ENCODE assay signal across 21 cellular contexts in genomic region chr20:46246527-46246926, GRCh38.
DNase-seq lines count a peak whose midpoint lies in the region; ATAC-seq and TF ChIP-seq lines count a peak whose summit lies in the region.
"Had no signal": no experiment of that assay in that cellular context is flagged by ENCODE, and none has a peak within 500 bp of the region (broad histone marks: within the 10 kb centered on the region; RNA-seq: fewer than 3 reads in every experiment).

No MANE protein-coding gene starts in this region.

- H3K36me3 ChIP-seq in MM.1S (replicated peaks; ENCODE audit: insufficient read depth, low read length): no peaks in the 10 kb centered on the region

- no peaks in the 10 kb centered on the region for H3K79me2 ChIP-seq in MM.1S (ENCODE audit: low read length)

- no peaks in the 10 kb centered on the region for H3K4me1 ChIP-seq in MM.1S (ENCODE audit: low read length)

- no peaks in the 10 kb centered on the region for H3K9me2 ChIP-seq in MM.1S (replicated peaks; ENCODE audit: insufficient read depth, low read length)

- no peak overlapping the region for H3K4me2 ChIP-seq in MM.1S (ENCODE audit: low read depth, low read length)

- H3K9me3 Mint-ChIP-seq in immature natural killer cell: peaks cover 0 to 3% (median 0%) of the 10 kb centered on the region in 6 donors
- H3K9me3 Mint-ChIP-seq: activated naive CD4-positive, alpha-beta T cell treated with anti-CD3 and anti-CD28 coated beads, Interleukin-2, amount 50 U/mL, for 24 hours; endodermal cell; mesothelial cell of epicardium; natural killer cell treated with Interleukin-12 subunit alpha and Interleukin-12 subunit beta and Interleukin-15 and Interleukin-18, amount 100 ng/mL, for 72 hours had no signal

- no peaks in the 10 kb centered on the region for H3F3A ChIP-seq in MM.1S (ENCODE audit: insufficient read depth, low read length)

- H2AFZ ChIP-seq in MM.1S (ENCODE audit: low read length): no peak overlapping the region

- no peak for ATAC-seq in Right ventricle myocardium inferior
- ATAC-seq: K562; left lobe of liver; natural killer cell treated with Interleukin-12 subunit alpha and Interleukin-12 subunit beta and Interleukin-15 and Interleukin-18, amount 100 ng/mL, for 72 hours had no signal

- H3K27ac ChIP-seq in MM.1S (ENCODE audit: low read length): no peak overlapping the region
- H3K27ac ChIP-seq: C4-2B, HL-60, SK-N-MC had no signal

- DNase-seq in NCI-H748 (lab: John Stamatoyannopoulos, UW; ENCODE audit: unreplicated experiment) (peak; percentile 65), NCI-H748 treated with DMSO at 0.1 percent for 48 hours (lab: John Stamatoyannopoulos, UW) (no peak), DMS79 (lab: John Stamatoyannopoulos, UW) (peak; percentile 68), NCI-H2107 treated with DMSO at 0.1 percent for 48 hours (lab: John Stamatoyannopoulos, UW; ENCODE audit: unreplicated experiment) (peak; percentile 87), immature natural killer cell (peak; percentile 2 to 22 (median 11)), Right ventricle myocardium inferior (ENCODE audit: missing footprints) (no peak), NCI-H2029 (lab: John Stamatoyannopoulos, UW) (no peak), MM.1S (no peak)
- DNase-seq: activated CD4-positive, CD25-positive, alpha-beta regulatory T cell; endodermal cell; glutamatergic neuron; NCI-H2227 treated with DMSO at 0.1 percent for 48 hours; NK-92 treated with Interleukin-12 subunit alpha and Interleukin-12 subunit beta, amount 100 ng/mL, for 24 hours had no signal

- H3K4me1 Mint-ChIP-seq in immature natural killer cell: peaks cover 5 to 16% of the 10 kb centered on the region in 2 donors
- H3K4me1 Mint-ChIP-seq: mesothelial cell of epicardium had no signal

- H3K27me3 Mint-ChIP-seq in immature natural killer cell (ENCODE audit: low read depth in 3 of 3): peaks cover 6 to 27% (median 11%) of the 10 kb centered on the region in 3 donors

- intact Hi-C loops in Right ventricle myocardium inferior (cut with DNase I): no loop called here

- H3K9me3 ChIP-seq in MM.1S (replicated peaks; ENCODE audit: insufficient read depth, low read length): no peaks in the 10 kb centered on the region

- H3K27ac Mint-ChIP-seq in immature natural killer cell: no peak overlapping the region
- H3K27ac Mint-ChIP-seq: activated naive CD4-positive, alpha-beta T cell treated with anti-CD3 and anti-CD28 coated beads, Interleukin-2, amount 50 U/mL, for 24 hours; endodermal cell; mesothelial cell of epicardium; natural killer cell treated with Interleukin-12 subunit alpha and Interleukin-12 subunit beta and Interleukin-15 and Interleukin-18, amount 100 ng/mL, for 72 hours had no signal

- H3K4me3 ChIP-seq in MM.1S (ENCODE audit: low read length): no peak overlapping the region
- H3K4me3 ChIP-seq: K562, SK-N-MC had no signal

- no peak overlapping the region for H3K4me3 Mint-ChIP-seq in immature natural killer cell
- H3K4me3 Mint-ChIP-seq: activated naive CD4-positive, alpha-beta T cell treated with anti-CD3 and anti-CD28 coated beads, Interleukin-2, amount 50 U/mL, for 24 hours; endodermal cell; mesothelial cell of epicardium; natural killer cell treated with Interleukin-12 subunit alpha and Interleukin-12 subunit beta and Interleukin-15 and Interleukin-18, amount 100 ng/mL, for 72 hours had no signal

- H4K20me1 ChIP-seq in MM.1S (ENCODE audit: insufficient read depth, low read length): no peaks in the 10 kb centered on the region

- no peak overlapping the region for H3K9ac ChIP-seq in MM.1S (ENCODE audit: low read length)

- peaks cover 95% of the 10 kb centered on the region for H3K27me3 ChIP-seq in MM.1S (replicated peaks; ENCODE audit: insufficient read depth, low read length)

- TF ChIP-seq CTCF in MM.1S (IDR thresholded peaks at IDR 0.05; ENCODE audit: low read length): no peak

- H3K36me3 Mint-ChIP-seq in immature natural killer cell: no peaks in the 10 kb centered on the region
- H3K36me3 Mint-ChIP-seq: activated naive CD4-positive, alpha-beta T cell treated with anti-CD3 and anti-CD28 coated beads, Interleukin-2, amount 50 U/mL, for 24 hours; mesothelial cell of epicardium; natural killer cell treated with Interleukin-12 subunit alpha and Interleukin-12 subunit beta and Interleukin-15 and Interleukin-18, amount 100 ng/mL, for 72 hours had no signal

Comparison
In these comparisons a context has a peak if more than half of its experiments do, and no peak if none do; other contexts are left out.
1. DNase-seq: peak in NCI-H748 (single experiment), DMS79 (single experiment), NCI-H2107 treated with DMSO at 0.1 percent for 48 hours (single experiment) and immature natural killer cell (3 of 3); none in NCI-H748 treated with DMSO at 0.1 percent for 48 hours (single experiment), Right ventricle myocardium inferior (single experiment), NCI-H2029 (single experiment) and MM.1S (single experiment).